ENCODE assay signal across 18 cellular contexts in the genomic region with DNA sequence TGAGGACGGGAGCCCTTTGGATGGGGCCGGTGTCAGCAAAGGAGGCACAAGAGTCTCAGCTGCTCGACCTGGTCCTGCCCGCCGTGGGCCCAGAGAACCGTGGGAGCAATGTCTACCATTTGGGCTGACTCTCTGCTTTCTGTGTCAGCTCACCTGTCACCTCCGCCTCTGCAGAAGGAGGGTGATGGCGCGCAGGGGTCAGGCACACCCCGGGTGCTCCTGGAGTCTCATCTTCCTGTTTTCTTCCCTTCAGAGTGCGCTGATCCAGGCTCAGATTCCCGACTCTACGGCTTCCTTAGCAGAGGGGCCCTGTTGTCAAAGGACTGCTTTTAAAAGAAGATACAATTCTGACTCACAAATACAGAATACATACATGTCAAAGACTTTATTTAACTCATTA.
DNase-seq lines count a peak whose midpoint lies in the region; ATAC-seq, FAIRE-seq and TF ChIP-seq lines count a peak whose summit lies in the region.
"Had no signal": no experiment of that assay in that cellular context is flagged by ENCODE, and none has a peak within 500 bp of the region (broad histone marks: within the 10 kb centered on the region; RNA-seq: fewer than 3 reads in every experiment).

No MANE protein-coding gene starts in this region.

- peak overlapping the region; percentile 96 for H2AK5ac ChIP-seq in IMR-90 (ENCODE audit: low read depth, low read length)

- BruUV-seq in Caco-2 (replicated peaks; lab: Mats Ljungman, UMichigan) (no TSS peak), IMR-90 (replicated peaks; lab: Mats Ljungman, UMichigan) (no TSS peak), endothelial cell of umbilical vein (replicated peaks; lab: Mats Ljungman, UMichigan) (no TSS peak), A673 (replicated peaks; lab: Mats Ljungman, UMichigan) (no TSS peak)

- H3K4me1 ChIP-seq in Caco-2 (peaks cover 12% of the 10 kb centered on the region; the same call in 1 of the 2 replicates), IMR-90 (ENCODE audit: control insufficient read depth, insufficient read depth, low read length) (peaks cover 31% of the 10 kb centered on the region), endothelial cell of umbilical vein (ENCODE audit: control insufficient read depth, extremely low read depth, insufficient read depth, low read length) (peaks cover 12% of the 10 kb centered on the region), A673 (ENCODE audit: insufficient read depth, low read length, poor library complexity, severe bottlenecking) (no peaks in the 10 kb centered on the region)
- H3K4me1 ChIP-seq: spleen had no signal

- H3K36me3 ChIP-seq in Caco-2 (ENCODE audit: control insufficient read depth, insufficient read depth, low read length), result no peaks in the 10 kb centered on the region
- no peaks in the 10 kb centered on the region for H3K36me3 ChIP-seq in IMR-90 (ENCODE audit: control insufficient read depth, insufficient read depth, low read length)
- H3K36me3 ChIP-seq in endothelial cell of umbilical vein (ENCODE audit: control insufficient read depth in 2 of 2, extremely low read depth in 1 of 2, insufficient read depth in 2 of 2, low read length in 2 of 2), result no peaks in the 10 kb centered on the region
- no peaks in the 10 kb centered on the region for H3K36me3 ChIP-seq in A673 (ENCODE audit: insufficient read depth, low read length, poor library complexity, severe bottlenecking)
- H3K36me3 ChIP-seq: spleen had no signal

- H2AK9ac ChIP-seq in IMR-90 (replicated peaks; ENCODE audit: low read depth, low read length, poor library complexity), result no peak overlapping the region

- H2AFZ ChIP-seq in IMR-90 (replicated peaks; ENCODE audit: low read length, poor library complexity), result no peak overlapping the region
- H2AFZ ChIP-seq in endothelial cell of umbilical vein (ENCODE audit: low read depth, low read length), result no peak overlapping the region

- H3K79me2 ChIP-seq in endothelial cell of umbilical vein (ENCODE audit: control insufficient read depth, insufficient read depth, low read length), result no peaks in the 10 kb centered on the region

- no peak overlapping the region for H3K4me3 ChIP-seq in Caco-2 (ENCODE audit: low read depth, low read length)
- H3K4me3 ChIP-seq in IMR-90 (ENCODE audit: insufficient read depth, low read depth, low read length), result no peak overlapping the region
- no peak overlapping the region for H3K4me3 ChIP-seq in endothelial cell of umbilical vein (replicated peaks in 1 of 3; ENCODE audit: insufficient read depth in 1 of 3, low read depth in 1 of 3, low read length in 3 of 3)
- H3K4me3 ChIP-seq in A673 (ENCODE audit: low read depth, low read length, poor library complexity, severe bottlenecking), result no peak overlapping the region
- H3K4me3 ChIP-seq: coronary artery, spleen had no signal

- H3K18ac ChIP-seq in IMR-90 (ENCODE audit: low read depth, low read length), result peak overlapping the region; percentile 91

- TF ChIP-seq CTCF in Caco-2 (IDR thresholded peaks at IDR 0.05; ENCODE audit: insufficient read depth in 1 of 2, low read depth in 1 of 2, low read length in 1 of 2, severe bottlenecking in 1 of 2, unreplicated experiment in 1 of 2), result no peak
- no peak for TF ChIP-seq CTCF in IMR-90 (conservative IDR thresholded peaks at IDR 0.05; ENCODE audit: low read depth, low read length)
- TF ChIP-seq CTCF in endothelial cell of umbilical vein (IDR thresholded peaks at IDR 0.05; ENCODE audit: extremely low read depth in 1 of 2, insufficient read depth in 1 of 2, low read depth in 1 of 2, low read length in 2 of 2), result no peak
- no peak for TF ChIP-seq CTCF in A673 (conservative IDR thresholded peaks at IDR 0.05; ENCODE audit: low read depth, low read length)

- 80% methylated on average over 6 of the region's 13 CpGs; no CpG with 5 or more reads in 1 of the 2 experiments for WGBS in IMR-90 (ENCODE audit: extremely low coverage in 2 of 2, insufficient read length in 1 of 2), 2 experiments

- peak overlapping the region; percentile 58 for H3K4me3 Mint-ChIP-seq in Caco-2 (ENCODE audit: unreplicated experiment)
- H3K4me3 Mint-ChIP-seq: activated CD8-positive, alpha-beta T cell treated with anti-CD3 and anti-CD28 coated beads for 36 hours; activated naive CD4-positive, alpha-beta T cell treated with anti-CD3 and anti-CD28 coated beads for 36 hours had no signal

- H3K14ac ChIP-seq in IMR-90 (replicated peaks; ENCODE audit: low read depth, low read length), result peak overlapping the region; percentile 91

- H3K27me3 Mint-ChIP-seq in Caco-2 (ENCODE audit: insufficient read depth, unreplicated experiment), result no peaks in the 10 kb centered on the region
- H3K27me3 Mint-ChIP-seq: activated CD8-positive, alpha-beta T cell treated with anti-CD3 and anti-CD28 coated beads for 36 hours had no signal

- H3K4me1 Mint-ChIP-seq in Caco-2 (ENCODE audit: low read depth, unreplicated experiment), result peaks cover 18% of the 10 kb centered on the region

- TF ChIP-seq RAD21 in IMR-90 (IDR thresholded peaks at IDR 0.05; ENCODE audit: low read length), result no peak

- H3K23ac ChIP-seq in IMR-90 (ENCODE audit: low read depth, low read length), result peak overlapping the region; percentile 79; the same call in 1 of the 2 replicates

- H3K56ac ChIP-seq in IMR-90 (ENCODE audit: extremely low read depth, insufficient read depth, low read length), result no peak overlapping the region

- peak overlapping the region; percentile 92 for H2BK120ac ChIP-seq in IMR-90 (ENCODE audit: low read depth, low read length)

- H4K91ac ChIP-seq in IMR-90 (ENCODE audit: insufficient read depth, low read depth, low read length), result peak overlapping the region; percentile 84; the same call in 1 of the 2 replicates

- H3K36me3 Mint-ChIP-seq in Caco-2 (ENCODE audit: insufficient read depth, unreplicated experiment), result no peaks in the 10 kb centered on the region

- H4K5ac ChIP-seq in IMR-90 (ENCODE audit: low read depth, low read length), result peak overlapping the region; percentile 82

- dilution Hi-C loops in IMR-90 (cut with HindIII; ENCODE audit: low sequenced_read_pairs, unreplicated experiment), result no loop called here
- dilution Hi-C loops in endothelial cell of umbilical vein (cut with MboI; ENCODE audit: extremely low pct_ligation_motif_present, low sequenced_read_pairs), result no loop called here

- intact Hi-C loops in Caco-2 (cut with micrococcal nuclease; ENCODE audit: unreplicated experiment) (no loop called here), IMR-90 (cut with micrococcal nuclease) (no loop called here), endothelial cell of umbilical vein (cut with micrococcal nuclease) (no loop called here), posterior vena cava (cut with DNase I) (no loop called here), A673 (cut with micrococcal nuclease; ENCODE audit: unreplicated experiment) (no loop called here)

- TF ChIP-seq POLR2A in IMR-90 (IDR thresholded peaks at IDR 0.05; ENCODE audit: low read depth, low read length), result no peak
- no peak for TF ChIP-seq POLR2A in endothelial cell of umbilical vein (IDR thresholded peaks at IDR 0.05; ENCODE audit: low read depth, low read length)

- peak; percentile 12 for ATAC-seq in IMR-90 (ENCODE audit: low read depth)
- ATAC-seq in HG02970 (IDR thresholded peaks at IDR 0.05; ENCODE audit: low FRiP score, unreplicated experiment), result no peak
- ATAC-seq: activated CD8-positive, alpha-beta T cell treated with anti-CD3 and anti-CD28 coated beads for 36 hours had no signal

- POLR2A ChIA-PET in Caco-2 (lab: Charles Lee) (interaction anchor here (0.6 to 0.7 kb wide), 2 partner anchors 391 to 1807 kb away, joined by 3 to 4 read pairs; no protein-coding TSS in a partner anchor), IMR-90 (lab: Charles Lee; ENCODE audit: unreplicated experiment) (interaction anchor here (0.6 kb wide), 1 partner anchor 33 kb away, joined by 3 read pairs; no protein-coding TSS in a partner anchor), endothelial cell of umbilical vein (lab: Charles Lee) (no interaction called here), A673 (lab: Charles Lee; ENCODE audit: low non-redundant PET) (no interaction called here)

- peak overlapping the region; percentile 64 for H2BK20ac ChIP-seq in IMR-90 (ENCODE audit: low read depth, low read length)

- peak overlapping the region; percentile 94 for H2BK5ac ChIP-seq in IMR-90 (ENCODE audit: low read depth, low read length, poor library complexity, severe bottlenecking)

- H3K9ac ChIP-seq in IMR-90 (ENCODE audit: low read depth, low read length), result peak overlapping the region; percentile 24; the same call in 1 of the 2 replicates
- peak overlapping the region; percentile 23 for H3K9ac ChIP-seq in endothelial cell of umbilical vein (replicated peaks; ENCODE audit: extremely low read depth, insufficient read depth, low read length)
- H3K9ac ChIP-seq: SK-N-SH had no signal

- H3K4me2 ChIP-seq in IMR-90 (ENCODE audit: low read depth, low read length) (peak overlapping the region; percentile 33), endothelial cell of umbilical vein (ENCODE audit: insufficient read depth, low read length) (peak overlapping the region; percentile 8)
- H3K4me2 ChIP-seq: SK-N-SH had no signal

- H3K27ac Mint-ChIP-seq in Caco-2 (ENCODE audit: unreplicated experiment), result peak overlapping the region; percentile 91
- H3K27ac Mint-ChIP-seq: activated CD8-positive, alpha-beta T cell treated with anti-CD3 and anti-CD28 coated beads for 36 hours; activated naive CD4-positive, alpha-beta T cell treated with anti-CD3 and anti-CD28 coated beads for 36 hours had no signal

- H3K27ac ChIP-seq in IMR-90 (ENCODE audit: insufficient read depth, low read length) (peak overlapping the region; percentile 98), endothelial cell of umbilical vein (ENCODE audit: insufficient read depth, low read depth, low read length) (peak overlapping the region; percentile 54), A673 (ENCODE audit: low read depth, low read length, poor library complexity, severe bottlenecking) (no peak overlapping the region)
- H3K27ac ChIP-seq: spleen had no signal

- no peak for FAIRE-seq in endothelial cell of umbilical vein (lab: Jason Lieb, UNC)

- H3K9me1 ChIP-seq in IMR-90 (ENCODE audit: insufficient read depth, low read length), result peaks cover 13% of the 10 kb centered on the region
- no peaks in the 10 kb centered on the region for H3K9me1 ChIP-seq in endothelial cell of umbilical vein (replicated peaks; ENCODE audit: control insufficient read depth, extremely low read depth, insufficient read depth, low read length)

- peak overlapping the region; percentile 90; the same call in 2 of the 3 replicates for H2BK15ac ChIP-seq in IMR-90 (ENCODE audit: low read depth, low read length)

- no peaks in the 10 kb centered on the region for H3K27me3 ChIP-seq in Caco-2 (replicated peaks; ENCODE audit: control insufficient read depth, insufficient read depth, low read length)
- no peaks in the 10 kb centered on the region for H3K27me3 ChIP-seq in IMR-90 (ENCODE audit: control insufficient read depth, insufficient read depth, low read length)
- no peaks in the 10 kb centered on the region for H3K27me3 ChIP-seq in endothelial cell of umbilical vein (ENCODE audit: control insufficient read depth in 2 of 2, insufficient read depth in 2 of 2, low read length in 2 of 2)
- no peaks in the 10 kb centered on the region for H3K27me3 ChIP-seq in A673 (replicated peaks; ENCODE audit: insufficient read depth, low read depth, low read length, poor library complexity)

- H3K4ac ChIP-seq in IMR-90 (ENCODE audit: low read depth, low read length), result peak overlapping the region; percentile 93

- H3K9me3 ChIP-seq in Caco-2, result no peaks in the 10 kb centered on the region
- H3K9me3 ChIP-seq in IMR-90 (ENCODE audit: control insufficient read depth, insufficient read depth, low read length), result no peaks in the 10 kb centered on the region
- H3K9me3 ChIP-seq in endothelial cell of umbilical vein (replicated peaks; ENCODE audit: control insufficient read depth, insufficient read depth, low read length), result no peaks in the 10 kb centered on the region
- no peaks in the 10 kb centered on the region for H3K9me3 ChIP-seq in A673 (ENCODE audit: low read depth, low read length, poor library complexity, severe bottlenecking)
- H3K9me3 ChIP-seq: SK-N-SH, spleen had no signal

- in situ Hi-C loops in IMR-90 (cut with MboI; ENCODE audit: low sequenced_read_pairs), result no loop called here

- no peaks in the 10 kb centered on the region for H3K9me3 Mint-ChIP-seq in Caco-2 (ENCODE audit: unreplicated experiment)
- H3K9me3 Mint-ChIP-seq: activated CD8-positive, alpha-beta T cell treated with anti-CD3 and anti-CD28 coated beads for 36 hours; activated naive CD4-positive, alpha-beta T cell treated with anti-CD3 and anti-CD28 coated beads for 36 hours had no signal

- peaks cover 8% of the 10 kb centered on the region for H4K20me1 ChIP-seq in IMR-90 (ENCODE audit: insufficient read depth, low read length)
- no peaks in the 10 kb centered on the region for H4K20me1 ChIP-seq in endothelial cell of umbilical vein (replicated peaks; ENCODE audit: control insufficient read depth, extremely low read depth, insufficient read depth, low read length)

- H3K79me1 ChIP-seq in IMR-90 (ENCODE audit: low read depth in 1 of 2, low read length in 2 of 2), result no peaks in the 10 kb centered on the region

- DNase-seq in Caco-2 (no peak), IMR-90 (no peak), endothelial cell of umbilical vein (ENCODE audit: low read depth, low spot score) (no peak), posterior vena cava (ENCODE audit: low spot score) (peak; percentile 52), NCI-H82 (lab: John Stamatoyannopoulos, UW) (no peak), A673 (ENCODE audit: low spot score) (no peak)
- no peak for DNase-seq in stimulated activated CD4-positive, alpha-beta T cell treated with anti-CD3 and anti-CD28 coated beads, Interleukin-4, amount 100 ng/mL, for 1 hour
- DNase-seq: activated CD8-positive, alpha-beta T cell treated with anti-CD3 and anti-CD28 coated beads for 36 hours; activated naive CD4-positive, alpha-beta T cell treated with anti-CD3 and anti-CD28 coated beads for 36 hours; activated T-cell treated with anti-CD3 and anti-CD28 coated beads, Interleukin-2, amount 50 U/mL, for 1 hour; DND-41; NCI-H1417 treated with DMSO at 0.1 percent for 48 hours; NCI-H2171; NCI-H69; SK-N-SH; spleen had no signal

- CTCF ChIA-PET in Caco-2 (lab: Charles Lee), result no interaction called here
- CTCF ChIA-PET in IMR-90 (lab: Yijun Ruan, JAX), result no interaction called here
- CTCF ChIA-PET in endothelial cell of umbilical vein (lab: Charles Lee), result interaction anchor here (1.3 kb wide), 1 partner anchor 33 kb away, joined by 4 read pairs; no protein-coding TSS in a partner anchor
- CTCF ChIA-PET in A673 (lab: Charles Lee), result no interaction called here

- H4K8ac ChIP-seq in IMR-90 (ENCODE audit: low read depth in 2 of 2, low read length in 2 of 2), result peak overlapping the region; percentile 49 to 63; a peak in 3 of 4 replicates

Comparison
In these comparisons a context has a peak if more than half of its experiments do, and no peak if none do; other contexts are left out.
1. POLR2A ChIA-PET loops: an anchor here in Caco-2 (0.6 to 0.7 kb wide) and IMR-90 (0.6 kb wide); none called in endothelial cell of umbilical vein and A673.